Comparison of ENCODE assay signal across 8 cellular contexts in the genomic region with DNA sequence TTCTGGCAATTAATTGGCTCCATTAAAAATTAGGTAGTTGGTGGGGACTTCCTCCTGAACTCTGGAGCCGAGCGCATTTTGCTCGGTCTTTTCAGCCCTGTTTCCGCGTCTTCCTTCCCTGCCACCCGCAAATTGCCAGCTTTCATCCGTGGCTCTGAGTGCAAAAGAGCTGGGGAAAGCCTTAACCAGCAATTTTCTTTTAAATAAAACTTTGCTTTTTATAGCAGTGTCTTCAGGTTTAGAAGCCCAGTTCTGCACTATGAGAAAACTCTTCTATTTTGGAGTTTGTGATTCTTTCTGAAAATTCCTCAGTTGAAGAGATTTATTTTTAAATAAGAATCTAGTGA. TPM values are rescaled to one million over a fixed set of nuclear protein-coding genes. Genes with fewer than 3 reads are reported as not detected.
DNase-seq lines count a peak whose midpoint lies in the region; ATAC-seq, FAIRE-seq and TF ChIP-seq lines count a peak whose summit lies in the region.

No MANE protein-coding gene starts in this region.

- H3K27me3 ChIP-seq in GM12878 (replicated peaks in 1 of 2; ENCODE audit: control insufficient read depth in 2 of 2, insufficient read depth in 2 of 2, low read length in 1 of 2) (no peaks in the 10 kb centered on the region), aorta (ENCODE audit: control insufficient read depth in 1 of 2, insufficient read depth in 2 of 2, low read length in 1 of 2) (no peaks in the 10 kb centered on the region)

- H3K36me3 ChIP-seq in GM12878 (ENCODE audit: control insufficient read depth in 2 of 2, insufficient read depth in 2 of 2, low read length in 1 of 2) (peaks cover 0 to 2% of the 10 kb centered on the region in 2 experiments; a peak in 1 of 4 replicates), aorta (ENCODE audit: control insufficient read depth in 1 of 2, insufficient read depth in 2 of 2, low read length in 1 of 2) (no peaks in the 10 kb centered on the region)

- H4K20me1 ChIP-seq in GM12878 (ENCODE audit: control insufficient read depth, insufficient read depth) = no peaks in the 10 kb centered on the region

- RAD21 ChIA-PET in GM12878 (lab: Charles Lee; ENCODE audit: unreplicated experiment) = interaction anchor here (0.6 to 2.5 kb wide), 3 partner anchors 20 to 172 kb away, joined by 3 to 12 read pairs (median 6); no protein-coding TSS in a partner anchor

- intact Hi-C loops in GM12878 (cut with micrococcal nuclease; ENCODE audit: unreplicated experiment) (loop anchor here (2.0 to 5.0 kb wide), 2 partner anchors 151 to 239 kb away; partner anchors contain the start of gene SRSF3), aorta (cut with DNase I) (loop anchor here (2.0 to 5.0 kb wide), 4 partner anchors 21 to 149 kb away; partner anchors contain the start of genes ETV7 (in 1 of the 2), SRSF3 (in 1 of the 2) and STK38 (in 1 of the 2)), posterior cingulate gyrus (cut with DNase I) (loop anchor here (1.0 to 5.0 kb wide), 4 partner anchors 20 to 246 kb away; partner anchors contain the start of genes BRPF3, SRSF3 and STK38)

- H3K4me3 ChIP-seq in A549 = peak overlapping the region; percentile 84
- peak overlapping the region; percentile 86 for H3K4me3 ChIP-seq in GM12878
- peak overlapping the region; percentile 65 to 96 for H3K4me3 ChIP-seq in aorta (ENCODE audit: low read length in 2 of 2)

- H3K4me2 ChIP-seq in A549 (peak overlapping the region; percentile 92), GM12878 (ENCODE audit: control insufficient read depth, insufficient read depth) (peak overlapping the region; percentile 71)

- FAIRE-seq in A549 (lab: Jason Lieb, UNC) (no peak), GM12878 (lab: Jason Lieb, UNC) (no peak)

- 2% methylated on average over 7 of the region's 7 CpGs for WGBS in A549 (ENCODE audit: missing lambda C conversion rate)
- 2% methylated on average over 7 of the region's 7 CpGs for WGBS in GM12878 (ENCODE audit: insufficient coverage, insufficient replicate concordance, low lambda C conversion rate, missing lambda C conversion rate)
- 0% methylated on average over 7 of the region's 7 CpGs for WGBS in aorta, 2 donors

- H3K9me3 Mint-ChIP-seq in HFFc6 (no peaks in the 10 kb centered on the region), memory B cell (no peaks in the 10 kb centered on the region)

- in situ Hi-C loops in GM12878 (cut with MboI) = no loop called here

- peaks cover 57% of the 10 kb centered on the region for H3K79me2 ChIP-seq in GM12878 (ENCODE audit: control insufficient read depth, insufficient read depth, low read length)

- H3K36me3 Mint-ChIP-seq in HFFc6 (ENCODE audit: low read depth) (peaks cover 29% of the 10 kb centered on the region), memory B cell (peaks cover 7% of the 10 kb centered on the region)

- SMC1A ChIA-PET in GM12878 (lab: Charles Lee; ENCODE audit: uncharacterized antibody, unreplicated experiment) = interaction anchor here (0.9 to 3.5 kb wide), 8 partner anchors 11 to 150 kb away, joined by 3 to 14 read pairs (median 4); no protein-coding TSS in a partner anchor

- TF ChIP-seq CTCF in A549 (IDR thresholded peaks at IDR 0.05) = no peak
- no peak for TF ChIP-seq CTCF in HFFc6 (IDR thresholded peaks at IDR 0.05)
- no peak for TF ChIP-seq CTCF in GM12878 (IDR thresholded peaks at IDR 0.05 in 2 of 3, conservative IDR thresholded peaks at IDR 0.05 in 1 of 3; ENCODE audit: control insufficient read depth in 2 of 3, extremely low read depth in 1 of 3, insufficient read depth in 1 of 3, low read depth in 3 of 3, low read length in 3 of 3)

- ATAC-seq in A549 (0 out of 6 replicates have a peak, but pooled peaks of 1 of the 2 experiments have one; percentile 21), GM12878 (peak; percentile 7), memory B cell (ENCODE audit: low read depth) (no peak), aorta (ENCODE audit: low FRiP score) (no peak)

- H3K9ac ChIP-seq in GM12878 (ENCODE audit: control insufficient read depth, insufficient read depth, low read length) = peak overlapping the region; percentile 88

- H3K27ac ChIP-seq in A549 (peak overlapping the region; percentile 93 to 99), GM12878 (ENCODE audit: control insufficient read depth, insufficient read depth) (peak overlapping the region; percentile 95), aorta (ENCODE audit: low read depth in 1 of 2, low read length in 2 of 2) (peak overlapping the region; percentile 28 to 78)

- POLR2A ChIA-PET in A549 (lab: Yijun Ruan, JAX) = interaction anchor here (0.5 to 1.3 kb wide), 2 partner anchors 20 to 415 kb away, joined by 3 to 8 read pairs; no protein-coding TSS in a partner anchor
- POLR2A ChIA-PET in GM12878 (lab: Charles Lee) = interaction anchor here (0.6 to 1.2 kb wide), 4 partner anchors 10 to 20 kb away, joined by 3 to 7 read pairs (median 3); no protein-coding TSS in a partner anchor

- TF ChIP-seq POLR2A in A549 (IDR thresholded peaks at IDR 0.05; ENCODE audit: low read length) = no peak
- no peak for TF ChIP-seq POLR2A in GM12878 (IDR thresholded peaks at IDR 0.05; ENCODE audit: low read depth, low read length)

- H3K9me3 ChIP-seq in A549 = no peaks in the 10 kb centered on the region
- peaks cover 1% of the 10 kb centered on the region; the same call in 2 of the 3 replicates for H3K9me3 ChIP-seq in GM12878 (replicated peaks; ENCODE audit: control insufficient read depth, insufficient read depth, low read length)
- H3K9me3 ChIP-seq in aorta (ENCODE audit: control insufficient read depth, low read length) = no peaks in the 10 kb centered on the region

- CTCF ChIA-PET in A549 (lab: Yijun Ruan, JAX) (interaction anchor here (0.6 to 1.6 kb wide), 7 partner anchors 10 to 1656 kb away, joined by 3 to 11 read pairs (median 4); no protein-coding TSS in a partner anchor), GM12878 (lab: Yijun Ruan, JAX) (interaction anchor here (0.9 to 1.4 kb wide), 4 partner anchors 13 to 151 kb away, joined by 3 to 9 read pairs (median 3); no protein-coding TSS in a partner anchor)

- H3K27me3 Mint-ChIP-seq in HFFc6 (ENCODE audit: insufficient read depth) (peaks cover 2% of the 10 kb centered on the region; the same call in 1 of the 2 replicates), memory B cell (no peaks in the 10 kb centered on the region)

- no peak for DNase-seq in A549 (ENCODE audit: low read depth in 1 of 2, low spot score in 1 of 2)
- no peak for DNase-seq in HFFc6
- no peak for DNase-seq in GM12878 (ENCODE audit: low read depth, low spot score)
- no peak for DNase-seq in memory B cell (ENCODE audit: low spot score in 2 of 2)
- DNase-seq in aorta = no peak
- DNase-seq in RPMI8226 = no peak
- no peak for DNase-seq in posterior cingulate gyrus
- no peak for DNase-seq in SK-N-DZ (ENCODE audit: low spot score)

- peak overlapping the region; percentile 80 for H2AFZ ChIP-seq in GM12878 (ENCODE audit: control insufficient read depth, low read depth, low read length)

- BruUV-seq in GM12878 (replicated peaks; lab: Mats Ljungman, UMichigan) = no TSS peak

- H3K27ac Mint-ChIP-seq in HFFc6 (peak overlapping the region; percentile 93), memory B cell (peak overlapping the region; percentile 92)

- H3K4me3 Mint-ChIP-seq in HFFc6 (peak overlapping the region; percentile 98), memory B cell (peak overlapping the region; percentile 97)

- TF ChIP-seq EP300 in A549 (IDR thresholded peaks at IDR 0.05) = no peak
- TF ChIP-seq EP300 in GM12878 (IDR thresholded peaks at IDR 0.05; ENCODE audit: borderline replicate concordance in 1 of 2, control insufficient read depth in 1 of 2, low read depth in 2 of 2, low read length in 2 of 2) = no peak

- H3K4me1 ChIP-seq in A549 = peaks cover 45% of the 10 kb centered on the region
- H3K4me1 ChIP-seq in GM12878 (ENCODE audit: control insufficient read depth, insufficient read depth, low read length) = peaks cover 7% of the 10 kb centered on the region
- H3K4me1 ChIP-seq in aorta (ENCODE audit: control insufficient read depth in 1 of 2, insufficient read depth in 2 of 2, low read length in 2 of 2) = peaks cover 0 to 4% of the 10 kb centered on the region in 2 donors

- peaks cover 44% of the 10 kb centered on the region for H3K4me1 Mint-ChIP-seq in HFFc6 (ENCODE audit: low read depth)
- peaks cover 22% of the 10 kb centered on the region for H3K4me1 Mint-ChIP-seq in memory B cell

- TF ChIP-seq RAD21 in A549 (conservative IDR thresholded peaks at IDR 0.05 in 1 of 2, IDR thresholded peaks at IDR 0.05 in 1 of 2) (no peak), GM12878 (IDR thresholded peaks at IDR 0.05; ENCODE audit: insufficient read depth, low read depth, low read length) (no peak)

RNA-seq across cellular contexts. Expression of gene KCTD20, which starts 0.7 kb away (rescaled TPM):
- polyA plus RNA-seq in A549 (2011; rRNA removed) = 48.2 and 48.3 TPM in 2 replicates
- polyA plus RNA-seq in A549 (2012; cell fraction: cytosol; rRNA removed) = 11.0 and 13.1 TPM in 2 replicates
- 3.8 and 5.6 TPM in 2 replicates for polyA plus RNA-seq in A549 (2012; cell fraction: nucleus; rRNA removed)
- 16.8 to 18.1 TPM (median 17.8 TPM) in 3 replicates for polyA plus RNA-seq in A549 (2017; fragmentation: RNase III; extraction: RNeasy Plus Mini Kit Qiagen cat#74134 plus additional on column Dnase treatment)
- polyA minus RNA-seq in A549 (2011; rRNA and poly(A)+ RNA removed) = 43.9 and 48.8 TPM in 2 replicates
- total RNA-seq in HFFc6 (2021; fragmentation: NEBNext Ultra II Directional; extraction: Animal tissue kit (Norgen Biotek cat#: 25700)) = 10 to 100 TPM; 53.0 to 81.7 (median 65.4) TPM
- total RNA-seq in GM12878 (2013; cell fraction: nucleolus; rRNA removed) = 48.5 and 51.1 TPM in 2 replicates
- total RNA-seq in GM12878 (2014; rRNA removed) = 66.0 and 83.5 TPM in 2 replicates
- total RNA-seq in GM12878 (2014; rRNA removed; fragmentation: Illumina TruSeq; extraction: Trizol) = 73.5 and 77.0 TPM in 2 replicates
- total RNA-seq in GM12878 (2021) = 51.6 and 52.7 TPM in 2 replicates
- polyA plus RNA-seq in GM12878 (2011; ENCODE audit: low read depth) = 33.3 TPM
- 68.6 and 82.3 TPM in 2 replicates for polyA plus RNA-seq in GM12878 (2011; rRNA removed)
- 36.0 and 40.0 TPM in 2 replicates for polyA plus RNA-seq in GM12878 (2011; cell fraction: cytosol; rRNA removed)
- polyA plus RNA-seq in GM12878 (2011; cell fraction: nucleus; rRNA removed) = 11.6 and 13.6 TPM in 2 replicates
- 36.2 and 37.7 TPM in 2 replicates for polyA plus RNA-seq in GM12878 (2012)
- polyA plus RNA-seq in GM12878 (2014; fragmentation: Illumina TruSeq; extraction: Trizol) = 61.7 and 70.5 TPM in 2 replicates
- polyA plus RNA-seq in GM12878 (2014; fragmentation: Nextera tagmentation; extraction: Ambion mirVana) = 10 to 100 TPM; 18.1 to 20.1 TPM
- 40.4 and 48.2 TPM in 2 replicates for polyA plus RNA-seq in GM12878 (2014; rRNA removed)
- polyA plus RNA-seq in GM12878 (2016; fragmentation: Nextera tagmentation; extraction: Ambion mirVana) = 10 to 100 TPM; 44.3 to 49.5 TPM
- polyA minus RNA-seq in GM12878 (2011; rRNA and poly(A)+ RNA removed) = 69.0 and 78.3 TPM in 2 replicates
- polyA minus RNA-seq in GM12878 (2011; cell fraction: cytosol; rRNA and poly(A)+ RNA removed) = 25.9 and 27.6 TPM in 2 replicates
- polyA minus RNA-seq in GM12878 (2011; cell fraction: nucleus; rRNA and poly(A)+ RNA removed) = 13.5 and 24.4 TPM in 2 replicates
- total RNA-seq in aorta = 10 to 100 TPM; 58.7 to 70.6 TPM
- 10 to 100 TPM; 25.8 to 27.3 TPM for polyA plus RNA-seq in aorta
- 79.4 and 96.1 TPM in 2 replicates for polyA plus RNA-seq in SK-N-DZ (2014; cell fraction: cytosol; rRNA removed)
- polyA plus RNA-seq in SK-N-DZ (2014; cell fraction: nucleus; rRNA removed) = 21.8 and 22.3 TPM in 2 replicates

RNA-seq across cellular contexts. Expression of gene PXT1, which starts 0.8 kb away (rescaled TPM):
- polyA plus RNA-seq in A549 (2011; rRNA removed) (not detected in 2 replicates), A549 (2017; fragmentation: RNase III; extraction: RNeasy Plus Mini Kit Qiagen cat#74134 plus additional on column Dnase treatment) (not detected in 3 replicates), GM12878 (2011; rRNA removed) (0.24 and 0.31 TPM in 2 replicates), GM12878 (2014; fragmentation: Illumina TruSeq; extraction: Trizol) (1.3 and 2.1 TPM in 2 replicates), GM12878 (2014; fragmentation: Nextera tagmentation; extraction: Ambion mirVana) (under 1 TPM; 0.52 to 0.60 TPM), GM12878 (2014; rRNA removed) (0.39 and 0.49 TPM in 2 replicates), GM12878 (2016; fragmentation: Nextera tagmentation; extraction: Ambion mirVana) (1 to 10 TPM; 2.5 to 2.9 TPM), aorta (under 1 TPM in 1 of 2 donors, not detected in 1; 0.05 TPM)
- polyA plus RNA-seq in A549 (2012; cell fraction: cytosol; rRNA removed) = 0.01 TPM in 1 of 2 replicates, not detected in the other
- not detected in 2 replicates for polyA plus RNA-seq in A549 (2012; cell fraction: nucleus; rRNA removed)
- polyA minus RNA-seq in A549 (2011; rRNA and poly(A)+ RNA removed) = 0.17 and 0.24 TPM in 2 replicates
- total RNA-seq in HFFc6 (2021; fragmentation: NEBNext Ultra II Directional; extraction: Animal tissue kit (Norgen Biotek cat#: 25700)) = under 1 TPM in 3 of 6 experiments, not detected in 3; 0.09 to 0.12 (median 0.09) TPM
- total RNA-seq in GM12878 (2013; cell fraction: nucleolus; rRNA removed) = not detected in 2 replicates
- total RNA-seq in GM12878 (2014; rRNA removed) (0.27 and 0.45 TPM in 2 replicates), GM12878 (2014; rRNA removed; fragmentation: Illumina TruSeq; extraction: Trizol) (0.23 and 0.27 TPM in 2 replicates), GM12878 (2021) (0.21 and 0.38 TPM in 2 replicates), aorta (not detected)
- polyA plus RNA-seq in GM12878 (2011; ENCODE audit: low read depth) = 0.72 TPM
- polyA plus RNA-seq in GM12878 (2011; cell fraction: cytosol; rRNA removed) = 0.30 and 0.33 TPM in 2 replicates
- polyA plus RNA-seq in GM12878 (2011; cell fraction: nucleus; rRNA removed) = 0.07 and 0.18 TPM in 2 replicates
- 0.57 and 1.0 TPM in 2 replicates for polyA plus RNA-seq in GM12878 (2012)
- polyA minus RNA-seq in GM12878 (2011; rRNA and poly(A)+ RNA removed) = 0.67 and 1.1 TPM in 2 replicates
- not detected in 2 replicates for polyA minus RNA-seq in GM12878 (2011; cell fraction: cytosol; rRNA and poly(A)+ RNA removed)
- 0.48 and 0.57 TPM in 2 replicates for polyA minus RNA-seq in GM12878 (2011; cell fraction: nucleus; rRNA and poly(A)+ RNA removed)
- polyA plus RNA-seq in SK-N-DZ (2014; cell fraction: cytosol; rRNA removed) = not detected in 2 replicates
- polyA plus RNA-seq in SK-N-DZ (2014; cell fraction: nucleus; rRNA removed) = not detected in 2 replicates

RNA-seq across cellular contexts. Expression of gene ETV7, which starts 56.0 kb away (rescaled TPM):
- polyA plus RNA-seq in A549 (2011; rRNA removed) (0.05 and 0.08 TPM in 2 replicates), A549 (2017; fragmentation: RNase III; extraction: RNeasy Plus Mini Kit Qiagen cat#74134 plus additional on column Dnase treatment) (0.07 to 0.12 TPM in 2 of 3 replicates, not detected in the other), GM12878 (2011; rRNA removed) (0.04 TPM in 1 of 2 replicates, not detected in the other), GM12878 (2014; fragmentation: Illumina TruSeq; extraction: Trizol) (1.3 TPM in 2 replicates), GM12878 (2014; fragmentation: Nextera tagmentation; extraction: Ambion mirVana) (under 1 TPM; 0.23 to 0.27 TPM), GM12878 (2014; rRNA removed) (1.8 and 2.1 TPM in 2 replicates), GM12878 (2016; fragmentation: Nextera tagmentation; extraction: Ambion mirVana) (1 to 10 TPM; 1.2 to 1.5 TPM), aorta (1 to 10 TPM; 3.4 to 5.4 TPM)
- 0.04 TPM in 2 replicates for polyA plus RNA-seq in A549 (2012; cell fraction: cytosol; rRNA removed)
- polyA plus RNA-seq in A549 (2012; cell fraction: nucleus; rRNA removed) = 0.09 and 0.10 TPM in 2 replicates
- not detected in 2 replicates for polyA minus RNA-seq in A549 (2011; rRNA and poly(A)+ RNA removed)
- total RNA-seq in HFFc6 (2021; fragmentation: NEBNext Ultra II Directional; extraction: Animal tissue kit (Norgen Biotek cat#: 25700)) = under 1 TPM in 4 of 6 experiments, not detected in 2; 0.20 to 0.32 (median 0.24) TPM
- total RNA-seq in GM12878 (2013; cell fraction: nucleolus; rRNA removed) = 0.25 TPM in 1 of 2 replicates, not detected in the other
- total RNA-seq in GM12878 (2014; rRNA removed) (1.8 and 2.6 TPM in 2 replicates), GM12878 (2014; rRNA removed; fragmentation: Illumina TruSeq; extraction: Trizol) (1.1 and 1.3 TPM in 2 replicates), GM12878 (2021) (1.6 and 1.9 TPM in 2 replicates), aorta (1 to 10 TPM; 2.2 to 2.8 TPM)
- 2.2 TPM for polyA plus RNA-seq in GM12878 (2011; ENCODE audit: low read depth)
- 0.06 and 0.07 TPM in 2 replicates for polyA plus RNA-seq in GM12878 (2011; cell fraction: cytosol; rRNA removed)
- not detected in 2 replicates for polyA plus RNA-seq in GM12878 (2011; cell fraction: nucleus; rRNA removed)
- 4.4 and 5.6 TPM in 2 replicates for polyA plus RNA-seq in GM12878 (2012)
- polyA minus RNA-seq in GM12878 (2011; rRNA and poly(A)+ RNA removed) = 0.26 TPM in 1 of 2 replicates, not detected in the other
- not detected in 2 replicates for polyA minus RNA-seq in GM12878 (2011; cell fraction: cytosol; rRNA and poly(A)+ RNA removed)
- 0.12 TPM in 1 of 2 replicates, not detected in the other for polyA minus RNA-seq in GM12878 (2011; cell fraction: nucleus; rRNA and poly(A)+ RNA removed)
- polyA plus RNA-seq in SK-N-DZ (2014; cell fraction: cytosol; rRNA removed) = not detected in 2 replicates
- 0.83 TPM in 1 of 2 replicates, not detected in the other for polyA plus RNA-seq in SK-N-DZ (2014; cell fraction: nucleus; rRNA removed)
